8 cellular contexts compared by ENCODE assay signal in the genomic region with DNA sequence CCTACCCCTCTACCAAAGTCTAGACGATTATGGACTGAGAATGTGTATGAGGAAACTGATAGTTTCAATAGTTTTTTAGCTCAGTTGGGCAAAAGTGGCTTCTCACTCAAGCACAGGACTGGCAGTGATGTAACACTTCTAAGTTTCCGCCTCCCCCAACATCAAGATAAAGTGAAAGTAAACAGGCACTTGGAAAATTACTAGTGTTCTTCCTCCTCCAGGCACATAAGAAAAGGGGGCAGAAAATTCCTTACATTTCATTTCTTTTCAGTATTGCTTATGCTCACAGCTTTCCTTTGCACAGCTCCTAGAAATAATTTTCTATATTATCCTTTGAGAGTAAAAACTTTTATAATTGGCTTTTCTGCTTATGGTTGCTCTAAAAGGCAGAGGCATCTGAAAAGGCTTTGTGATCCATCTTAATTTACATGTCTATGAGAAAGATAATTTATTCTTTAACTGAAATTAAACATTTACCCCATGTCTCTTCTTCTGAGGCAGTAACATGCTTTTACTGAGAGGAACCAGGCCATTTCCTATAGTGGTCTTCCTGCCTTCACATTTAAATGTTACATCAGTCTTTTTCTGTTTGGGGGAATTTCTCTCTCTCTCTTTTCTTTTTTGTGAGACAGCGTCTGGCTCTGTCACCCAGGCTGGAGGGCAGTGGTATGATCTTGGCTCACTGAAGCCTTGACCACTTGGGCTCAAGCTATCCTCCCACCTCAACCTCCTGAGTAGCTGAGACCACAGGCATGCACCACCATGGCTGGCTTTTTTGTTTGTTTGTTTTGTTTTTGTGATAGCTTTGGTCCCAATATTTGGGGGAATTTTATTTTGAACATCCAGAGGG.
DNase-seq lines count a peak whose midpoint lies in the region; ATAC-seq and TF ChIP-seq lines count a peak whose summit lies in the region.

No MANE protein-coding gene starts in this region.

- no peaks in the 10 kb centered on the region for H3K27me3 ChIP-seq in neutrophil

- H3K9me3 ChIP-seq in neutrophil: no peaks in the 10 kb centered on the region

- no peak for TF ChIP-seq CTCF in AG09319 (IDR thresholded peaks at IDR 0.05; ENCODE audit: low read depth, low read length)
- TF ChIP-seq CTCF in neutrophil (IDR thresholded peaks at IDR 0.05): no peak

- H3K4me3 ChIP-seq in neutrophil (ENCODE audit: low read depth in 1 of 2, low read length in 1 of 2): peak overlapping the region; percentile 35 to 39

- no peaks in the 10 kb centered on the region for H3K36me3 ChIP-seq in neutrophil

- H3K27ac ChIP-seq in neutrophil: peak overlapping the region; percentile 78

- ATAC-seq in GM18508 (IDR thresholded peaks at IDR 0.05; ENCODE audit: insufficient read depth, unreplicated experiment) (peak; percentile 61), HG02938 (IDR thresholded peaks at IDR 0.05; ENCODE audit: unreplicated experiment) (peak; percentile 86)

- DNase-seq in AG09319 (ENCODE audit: extremely low read depth, low read depth) (peak; percentile 52), NCI-H2227 treated with DMSO at 0.1 percent for 48 hours (lab: John Stamatoyannopoulos, UW) (peak; percentile 69), activated T-cell treated with anti-CD3 and anti-CD28 coated beads for 4 hours (peak; percentile 42), fibroblast of peridontal ligament (ENCODE audit: extremely low read depth) (peak; percentile 87), NCI-H345 (lab: John Stamatoyannopoulos, UW) (no peak)

- H3K4me1 ChIP-seq in neutrophil (ENCODE audit: control insufficient read depth in 1 of 2, insufficient read depth in 1 of 2, low read depth in 1 of 2, low read length in 1 of 2): peaks cover 20 to 24% of the 10 kb centered on the region in 2 experiments
